ENCODE assay signal across 1 cellular context in genomic region chr11:129530154-129530895, GRCh38.
A peak's percentile ranks its signal among the peaks of the same experiment; 100 is the strongest.
TF ChIP-seq lines count a peak whose summit lies in the region.

No MANE protein-coding gene starts in this region.

TF ChIP-seq in HepG2, 621 proteins besides CTCF, POLR2A, EP300 and RAD21 (continued from another document and continues in another):
- no peak for TF ChIP-seq SOX13 (IDR thresholded peaks at IDR 0.05)
- TF ChIP-seq SOX13 (CRISPR knock-in tag; conservative IDR thresholded peaks at IDR 0.05 in 1 of 2, IDR thresholded peaks at IDR 0.05 in 1 of 2): peak in 1 of 2 experiments; percentile 75; a peak in 2 of 4 replicates
- TF ChIP-seq ZFP90 (CRISPR knock-in tag; IDR thresholded peaks at IDR 0.05; ENCODE audit: borderline replicate concordance): no peak
- TF ChIP-seq, protein P1, sequence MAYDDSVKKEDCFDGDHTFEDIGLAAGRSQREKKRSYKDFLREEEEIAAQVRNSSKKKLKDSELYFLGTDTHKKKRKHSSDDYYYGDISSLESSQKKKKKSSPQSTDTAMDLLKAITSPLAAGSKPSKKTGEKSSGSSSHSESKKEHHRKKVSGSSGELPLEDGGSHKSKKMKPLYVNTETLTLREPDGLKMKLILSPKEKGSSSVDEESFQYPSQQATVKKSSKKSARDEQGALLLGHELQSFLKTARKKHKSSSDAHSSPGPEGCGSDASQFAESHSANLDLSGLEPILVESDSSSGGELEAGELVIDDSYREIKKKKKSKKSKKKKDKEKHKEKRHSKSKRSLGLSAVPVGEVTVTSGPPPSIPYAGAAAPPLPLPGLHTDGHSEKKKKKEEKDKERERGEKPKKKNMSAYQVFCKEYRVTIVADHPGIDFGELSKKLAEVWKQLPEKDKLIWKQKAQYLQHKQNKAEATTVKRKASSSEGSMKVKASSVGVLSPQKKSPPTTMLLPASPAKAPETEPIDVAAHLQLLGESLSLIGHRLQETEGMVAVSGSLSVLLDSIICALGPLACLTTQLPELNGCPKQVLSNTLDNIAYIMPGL (CRISPR knock-in tag; IDR thresholded peaks at IDR 0.05; ENCODE audit: borderline replicate concordance in 1 of 2, low read depth in 1 of 2): no peak
- no peak for TF ChIP-seq ZNF562 (CRISPR knock-in tag; IDR thresholded peaks at IDR 0.05; ENCODE audit: borderline replicate concordance)
- TF ChIP-seq, protein P2, sequence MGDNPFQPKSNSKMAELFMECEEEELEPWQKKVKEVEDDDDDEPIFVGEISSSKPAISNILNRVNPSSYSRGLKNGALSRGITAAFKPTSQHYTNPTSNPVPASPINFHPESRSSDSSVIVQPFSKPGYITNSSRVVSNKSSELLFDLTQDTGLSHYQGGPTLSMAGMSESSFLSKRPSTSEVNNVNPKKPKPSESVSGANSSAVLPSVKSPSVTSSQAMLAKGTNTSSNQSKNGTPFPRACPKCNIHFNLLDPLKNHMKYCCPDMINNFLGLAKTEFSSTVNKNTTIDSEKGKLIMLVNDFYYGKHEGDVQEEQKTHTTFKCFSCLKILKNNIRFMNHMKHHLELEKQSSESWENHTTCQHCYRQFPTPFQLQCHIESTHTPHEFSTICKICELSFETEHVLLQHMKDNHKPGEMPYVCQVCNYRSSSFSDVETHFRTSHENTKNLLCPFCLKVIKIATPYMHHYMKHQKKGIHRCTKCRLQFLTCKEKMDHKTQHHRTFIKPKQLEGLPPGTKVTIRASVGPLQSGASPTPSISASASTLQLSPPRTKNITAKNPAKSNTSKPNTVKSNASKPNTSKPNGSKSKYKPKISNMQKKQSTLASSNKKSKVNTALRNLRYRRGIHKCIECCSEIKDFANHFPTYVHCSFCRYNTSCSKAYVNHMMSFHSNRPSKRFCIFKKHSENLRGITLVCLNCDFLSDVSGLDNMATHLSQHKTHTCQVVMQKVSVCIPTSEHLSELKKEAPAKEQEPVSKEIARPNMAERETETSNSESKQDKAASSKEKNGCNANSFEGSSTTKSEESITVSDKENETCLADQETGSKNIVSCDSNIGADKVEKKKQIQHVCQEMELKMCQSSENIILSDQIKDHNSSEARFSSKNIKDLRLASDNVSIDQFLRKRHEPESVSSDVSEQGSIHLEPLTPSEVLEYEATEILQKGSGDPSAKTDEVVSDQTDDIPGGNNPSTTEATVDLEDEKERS (CRISPR knock-in tag; IDR thresholded peaks at IDR 0.05): peak; percentile 48; the same call in 1 of the 2 replicates
- TF ChIP-seq TSC22D2 (CRISPR knock-in tag; IDR thresholded peaks at IDR 0.05; ENCODE audit: borderline replicate concordance): no peak
- peak; percentile 78 for TF ChIP-seq HNF4A (CRISPR knock-in tag; IDR thresholded peaks at IDR 0.05)
- no peak for TF ChIP-seq KLF13 (CRISPR knock-in tag; IDR thresholded peaks at IDR 0.05)
- no peak for TF ChIP-seq ZNF556 (CRISPR knock-in tag; IDR thresholded peaks at IDR 0.05; ENCODE audit: borderline replicate concordance)
- TF ChIP-seq GTF3A (CRISPR knock-in tag; conservative IDR thresholded peaks at IDR 0.05): no peak
- TF ChIP-seq NFKB2 (CRISPR knock-in tag; IDR thresholded peaks at IDR 0.05; ENCODE audit: borderline replicate concordance): no peak
- TF ChIP-seq ZBTB21 (CRISPR knock-in tag; IDR thresholded peaks at IDR 0.05): no peak
- no peak for TF ChIP-seq REXO4 (CRISPR knock-in tag; IDR thresholded peaks at IDR 0.05; ENCODE audit: borderline replicate concordance)
- 0 out of 2 replicates have a peak, but pooled peaks have one; percentile 34 for TF ChIP-seq ISL2 (CRISPR knock-in tag; IDR thresholded peaks at IDR 0.05)
- TF ChIP-seq ZNF414 (CRISPR knock-in tag; IDR thresholded peaks at IDR 0.05): no peak
- 0 out of 2 replicates have a peak, but pooled peaks have one; percentile 36 for TF ChIP-seq ZNF564 (CRISPR knock-in tag; IDR thresholded peaks at IDR 0.05)
- no peak for TF ChIP-seq CCDC6 (CRISPR knock-in tag; IDR thresholded peaks at IDR 0.05)
- TF ChIP-seq SRSF4 (IDR thresholded peaks at IDR 0.05; ENCODE audit: low read depth, low read length, poor library complexity, severe bottlenecking): no peak
- no peak for TF ChIP-seq HOXA3 (CRISPR knock-in tag; IDR thresholded peaks at IDR 0.05)
- TF ChIP-seq NBN (conservative IDR thresholded peaks at IDR 0.05): no peak
- no peak for TF ChIP-seq RORA (CRISPR knock-in tag; IDR thresholded peaks at IDR 0.05)
- no peak for TF ChIP-seq SRSF9 (IDR thresholded peaks at IDR 0.05; ENCODE audit: borderline replicate concordance, insufficient read depth, low read depth, low read length, poor library complexity, severe bottlenecking)
- no peak for TF ChIP-seq ZNF629 (CRISPR knock-in tag; conservative IDR thresholded peaks at IDR 0.05)
- TF ChIP-seq NR3C1 (CRISPR knock-in tag; IDR thresholded peaks at IDR 0.05): no peak
- TF ChIP-seq SALL1 (CRISPR knock-in tag; IDR thresholded peaks at IDR 0.05): peak; percentile 31; the same call in 1 of the 2 replicates
- TF ChIP-seq, protein P3, sequence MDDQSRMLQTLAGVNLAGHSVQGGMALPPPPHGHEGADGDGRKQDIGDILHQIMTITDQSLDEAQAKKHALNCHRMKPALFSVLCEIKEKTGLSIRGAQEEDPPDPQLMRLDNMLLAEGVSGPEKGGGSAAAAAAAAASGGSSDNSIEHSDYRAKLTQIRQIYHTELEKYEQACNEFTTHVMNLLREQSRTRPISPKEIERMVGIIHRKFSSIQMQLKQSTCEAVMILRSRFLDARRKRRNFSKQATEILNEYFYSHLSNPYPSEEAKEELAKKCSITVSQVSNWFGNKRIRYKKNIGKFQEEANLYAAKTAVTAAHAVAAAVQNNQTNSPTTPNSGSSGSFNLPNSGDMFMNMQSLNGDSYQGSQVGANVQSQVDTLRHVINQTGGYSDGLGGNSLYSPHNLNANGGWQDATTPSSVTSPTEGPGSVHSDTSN (CRISPR knock-in tag; IDR thresholded peaks at IDR 0.05; ENCODE audit: borderline replicate concordance): no peak
- TF ChIP-seq FOSL2 (CRISPR knock-in tag; IDR thresholded peaks at IDR 0.05): peak; percentile 17; the same call in 1 of the 2 replicates
- TF ChIP-seq ZNF225 (CRISPR knock-in tag; IDR thresholded peaks at IDR 0.05): no peak
- TF ChIP-seq RBAK (CRISPR knock-in tag; IDR thresholded peaks at IDR 0.05): no peak
- peak; percentile 71; the same call in 1 of the 2 replicates for TF ChIP-seq NCOA2 (CRISPR knock-in tag; IDR thresholded peaks at IDR 0.05)
- no peak for TF ChIP-seq ZBTB3 (CRISPR knock-in tag; IDR thresholded peaks at IDR 0.05; ENCODE audit: borderline replicate concordance, low read depth)
- 0 out of 2 replicates have a peak, but pooled peaks have one; percentile 15 for TF ChIP-seq HMG20A (CRISPR knock-in tag; IDR thresholded peaks at IDR 0.05; ENCODE audit: borderline replicate concordance)
- 0 out of 2 replicates have a peak, but pooled peaks have one; percentile 21 for TF ChIP-seq ELF1 (CRISPR knock-in tag; IDR thresholded peaks at IDR 0.05)
- TF ChIP-seq NONO (IDR thresholded peaks at IDR 0.05): no peak
- no peak for TF ChIP-seq NONO (CRISPR knock-in tag; conservative IDR thresholded peaks at IDR 0.05)
- TF ChIP-seq CEBPG (CRISPR knock-in tag; IDR thresholded peaks at IDR 0.05): peak; percentile 85
- TF ChIP-seq REPIN1 (CRISPR knock-in tag; IDR thresholded peaks at IDR 0.05; ENCODE audit: borderline replicate concordance, low read depth): peak; percentile 52; the same call in 1 of the 2 replicates
- no peak for TF ChIP-seq THRA (CRISPR knock-in tag; IDR thresholded peaks at IDR 0.05; ENCODE audit: borderline replicate concordance)
- no peak for TF ChIP-seq ZNF615 (CRISPR knock-in tag; IDR thresholded peaks at IDR 0.05; ENCODE audit: borderline replicate concordance)
- peak; percentile 81; the same call in 1 of the 2 replicates for TF ChIP-seq NCOR1 (IDR thresholded peaks at IDR 0.05; ENCODE audit: borderline replicate concordance, low read length)
- TF ChIP-seq ZNF550 (CRISPR knock-in tag; IDR thresholded peaks at IDR 0.05; ENCODE audit: borderline replicate concordance): no peak
- no peak for TF ChIP-seq ZNF788 (CRISPR knock-in tag; IDR thresholded peaks at IDR 0.05; ENCODE audit: borderline replicate concordance)
- peak; percentile 45; the same call in 1 of the 2 replicates for TF ChIP-seq PHF21A (CRISPR knock-in tag; IDR thresholded peaks at IDR 0.05)
- TF ChIP-seq MEIS1 (CRISPR knock-in tag; IDR thresholded peaks at IDR 0.05; ENCODE audit: borderline replicate concordance): no peak
- no peak for TF ChIP-seq TCF7L2 (IDR thresholded peaks at IDR 0.05; ENCODE audit: low read depth, low read length)
- peak; percentile 65; the same call in 1 of the 2 replicates for TF ChIP-seq NR2C2 (CRISPR knock-in tag; IDR thresholded peaks at IDR 0.05; ENCODE audit: borderline replicate concordance)
- TF ChIP-seq, protein P4, sequence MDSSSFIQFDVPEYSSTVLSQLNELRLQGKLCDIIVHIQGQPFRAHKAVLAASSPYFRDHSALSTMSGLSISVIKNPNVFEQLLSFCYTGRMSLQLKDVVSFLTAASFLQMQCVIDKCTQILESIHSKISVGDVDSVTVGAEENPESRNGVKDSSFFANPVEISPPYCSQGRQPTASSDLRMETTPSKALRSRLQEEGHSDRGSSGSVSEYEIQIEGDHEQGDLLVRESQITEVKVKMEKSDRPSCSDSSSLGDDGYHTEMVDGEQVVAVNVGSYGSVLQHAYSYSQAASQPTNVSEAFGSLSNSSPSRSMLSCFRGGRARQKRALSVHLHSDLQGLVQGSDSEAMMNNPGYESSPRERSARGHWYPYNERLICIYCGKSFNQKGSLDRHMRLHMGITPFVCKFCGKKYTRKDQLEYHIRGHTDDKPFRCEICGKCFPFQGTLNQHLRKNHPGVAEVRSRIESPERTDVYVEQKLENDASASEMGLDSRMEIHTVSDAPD (CRISPR knock-in tag; IDR thresholded peaks at IDR 0.05): peak; percentile 95
- TF ChIP-seq, protein P5, sequence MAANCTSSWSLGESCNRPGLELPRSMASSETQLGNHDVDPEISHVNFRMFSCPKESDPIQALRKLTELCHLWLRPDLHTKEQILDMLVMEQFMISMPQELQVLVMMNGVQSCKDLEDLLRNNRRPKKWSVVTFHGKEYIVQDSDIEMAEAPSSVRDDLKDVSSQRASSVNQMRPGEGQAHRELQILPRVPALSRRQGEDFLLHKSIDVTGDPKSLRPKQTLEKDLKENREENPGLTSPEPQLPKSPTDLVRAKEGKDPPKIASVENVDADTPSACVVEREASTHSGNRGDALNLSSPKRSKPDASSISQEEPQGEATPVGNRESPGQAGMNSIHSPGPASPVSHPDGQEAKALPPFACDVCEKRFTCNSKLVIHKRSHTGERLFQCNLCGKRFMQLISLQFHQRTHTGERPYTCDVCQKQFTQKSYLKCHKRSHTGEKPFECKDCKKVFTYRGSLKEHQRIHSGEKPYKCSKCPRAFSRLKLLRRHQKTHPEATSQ (CRISPR knock-in tag; IDR thresholded peaks at IDR 0.05; ENCODE audit: borderline replicate concordance): peak; percentile 35; the same call in 1 of the 2 replicates
- TF ChIP-seq, protein P6, sequence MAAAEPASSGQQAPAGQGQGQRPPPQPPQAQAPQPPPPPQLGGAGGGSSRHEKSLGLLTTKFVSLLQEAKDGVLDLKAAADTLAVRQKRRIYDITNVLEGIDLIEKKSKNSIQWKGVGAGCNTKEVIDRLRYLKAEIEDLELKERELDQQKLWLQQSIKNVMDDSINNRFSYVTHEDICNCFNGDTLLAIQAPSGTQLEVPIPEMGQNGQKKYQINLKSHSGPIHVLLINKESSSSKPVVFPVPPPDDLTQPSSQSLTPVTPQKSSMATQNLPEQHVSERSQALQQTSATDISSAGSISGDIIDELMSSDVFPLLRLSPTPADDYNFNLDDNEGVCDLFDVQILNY (CRISPR knock-in tag; conservative IDR thresholded peaks at IDR 0.05): no peak
- TF ChIP-seq, protein P7, sequence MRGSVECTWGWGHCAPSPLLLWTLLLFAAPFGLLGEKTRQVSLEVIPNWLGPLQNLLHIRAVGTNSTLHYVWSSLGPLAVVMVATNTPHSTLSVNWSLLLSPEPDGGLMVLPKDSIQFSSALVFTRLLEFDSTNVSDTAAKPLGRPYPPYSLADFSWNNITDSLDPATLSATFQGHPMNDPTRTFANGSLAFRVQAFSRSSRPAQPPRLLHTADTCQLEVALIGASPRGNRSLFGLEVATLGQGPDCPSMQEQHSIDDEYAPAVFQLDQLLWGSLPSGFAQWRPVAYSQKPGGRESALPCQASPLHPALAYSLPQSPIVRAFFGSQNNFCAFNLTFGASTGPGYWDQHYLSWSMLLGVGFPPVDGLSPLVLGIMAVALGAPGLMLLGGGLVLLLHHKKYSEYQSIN (CRISPR knock-in tag; IDR thresholded peaks at IDR 0.05; ENCODE audit: borderline replicate concordance): no peak
- no peak for TF ChIP-seq TP53 (CRISPR knock-in tag; conservative IDR thresholded peaks at IDR 0.05)
- TF ChIP-seq ZNF431 (CRISPR knock-in tag; IDR thresholded peaks at IDR 0.05; ENCODE audit: borderline replicate concordance, low read depth): no peak
- peak; percentile 67; the same call in 1 of the 2 replicates for TF ChIP-seq ZBTB37 (CRISPR knock-in tag; IDR thresholded peaks at IDR 0.05)
- no peak for TF ChIP-seq ELF4 (CRISPR knock-in tag; IDR thresholded peaks at IDR 0.05; ENCODE audit: borderline replicate concordance)
- 0 out of 2 replicates have a peak, but pooled peaks have one; percentile 34 for TF ChIP-seq ZNF749 (CRISPR knock-in tag; IDR thresholded peaks at IDR 0.05; ENCODE audit: borderline replicate concordance)
